15 cellular contexts compared by ENCODE assay signal in genomic region chr15:44084728-44085127, GRCh38.
"Had no signal": no experiment of that assay in that cellular context is flagged by ENCODE, and none has a peak within 500 bp of the region (broad histone marks: within the 10 kb centered on the region; RNA-seq: fewer than 3 reads in every experiment).

No MANE protein-coding gene starts in this region.

- FAIRE-seq: frontal cortex, pancreas had no signal

- H3K4me3 ChIP-seq: breast epithelium, lung, pancreas had no signal

- H3K27ac ChIP-seq: breast epithelium, pancreas had no signal

- H3K27me3 ChIP-seq: breast epithelium, pancreas had no signal

- ATAC-seq: left colon, pancreas had no signal

- DNase-seq: activated CD4-positive, alpha-beta T cell treated with anti-CD3 and anti-CD28 coated beads, Interleukin-2, amount 10 ng/mL, durations not matched to agents 7 days and 5 days; activated CD8-positive, alpha-beta memory T cell treated with anti-CD3 and anti-CD28 coated beads, Interleukin-2, amount 50 U/mL, for 48 hours; activated naive CD4-positive, alpha-beta T cell; aorta; cerebellar nuclear complex; effector memory CD4-positive, alpha-beta T cell; head of caudate nucleus; left colon; midbrain; pancreas; stimulated activated CD4-positive, alpha-beta T cell treated with anti-CD3 and anti-CD28 coated beads, Interleukin-12 subunit alpha, Interleukin-12 subunit beta, amount 100 ng/mL, for 4 hours; stimulated activated CD4-positive, alpha-beta T cell treated with anti-CD3 and anti-CD28 coated beads, Interleukin-2, amount 100 ng/mL, for 24 hours had no signal

- H3K36me3 ChIP-seq: breast epithelium, pancreas had no signal

- H3K4me1 ChIP-seq: breast epithelium, pancreas had no signal

- H3K9me3 ChIP-seq: breast epithelium, pancreas had no signal
